ENCODE assay signal across 8 cellular contexts in genomic region chr1:35929730-35930592, GRCh38. TPM values are rescaled to one million over a fixed set of nuclear protein-coding genes. Genes with fewer than 3 reads are reported as not detected.
A peak's percentile ranks its signal among the peaks of the same experiment; 100 is the strongest.
DNase-seq lines count a peak whose midpoint lies in the region; ATAC-seq and TF ChIP-seq lines count a peak whose summit lies in the region.

No MANE protein-coding gene starts in this region.

- H3K9me2 ChIP-seq in Karpas-422 (replicated peaks; ENCODE audit: insufficient read depth, low read length): no peaks in the 10 kb centered on the region

- H3K4me2 ChIP-seq in Karpas-422 (ENCODE audit: low read depth, low read length, poor library complexity, severe bottlenecking): peak overlapping the region; percentile 77

- H3K36me3 ChIP-seq in Karpas-422 (ENCODE audit: insufficient read depth, low read length) (0 out of 2 replicates have a peak, but pooled peaks cover 8% of the 10 kb centered on the region), breast epithelium (no peaks in the 10 kb centered on the region), spleen (no peaks in the 10 kb centered on the region)

- TF ChIP-seq POLR2A in breast epithelium (IDR thresholded peaks at IDR 0.05) (no peak), spleen (IDR thresholded peaks at IDR 0.05) (no peak)

- ATAC-seq in GM19035 (IDR thresholded peaks at IDR 0.05; ENCODE audit: unreplicated experiment) (no peak), GM18861 (IDR thresholded peaks at IDR 0.05; ENCODE audit: unreplicated experiment) (no peak)

- H3K27ac ChIP-seq in Karpas-422 (ENCODE audit: low read length) (peak overlapping the region; percentile 76), breast epithelium (peak overlapping the region; percentile 99 to 100), spleen (peak overlapping the region; percentile 95 to 99 (median 98))

- peaks cover 41% of the 10 kb centered on the region for H3K4me1 ChIP-seq in Karpas-422 (ENCODE audit: low read length)
- H3K4me1 ChIP-seq in breast epithelium: no peaks in the 10 kb centered on the region
- H3K4me1 ChIP-seq in spleen: peaks cover 16 to 49% (median 34%) of the 10 kb centered on the region in 6 donors

- peaks cover 2% of the 10 kb centered on the region for H3K36me3 Mint-ChIP-seq in T-helper 2 cell treated with Interferon-gamma antibody and Interleukin-4, amounts not matched to agents 5 μg/mL and 100 μg/mL, for 36 hours (ENCODE audit: low read depth)

- H3K9me3 Mint-ChIP-seq in T-helper 2 cell treated with Interferon-gamma antibody and Interleukin-4, amounts not matched to agents 5 μg/mL and 100 μg/mL, for 36 hours: no peaks in the 10 kb centered on the region

- peak overlapping the region; percentile 96 for H3K27ac Mint-ChIP-seq in T-helper 2 cell treated with Interferon-gamma antibody and Interleukin-4, amounts not matched to agents 5 μg/mL and 100 μg/mL, for 36 hours

- H4K20me1 ChIP-seq in Karpas-422 (ENCODE audit: insufficient read depth, low read depth, low read length): no peaks in the 10 kb centered on the region

- TF ChIP-seq CTCF in breast epithelium (IDR thresholded peaks at IDR 0.05): no peak
- TF ChIP-seq CTCF in spleen (IDR thresholded peaks at IDR 0.05 in 8 of 11, conservative IDR thresholded peaks at IDR 0.05 in 3 of 11): no peak

- H3K4me3 ChIP-seq in Karpas-422 (ENCODE audit: low read length) (peak overlapping the region; percentile 81), breast epithelium (peak overlapping the region; percentile 87 to 92 (median 88)), spleen (peak overlapping the region; percentile 66 to 87 (median 82))

- H3K4me1 Mint-ChIP-seq in T-helper 2 cell treated with Interferon-gamma antibody and Interleukin-4, amounts not matched to agents 5 μg/mL and 100 μg/mL, for 36 hours (ENCODE audit: low read depth): peaks cover 29% of the 10 kb centered on the region

- H3K4me3 Mint-ChIP-seq in T-helper 2 cell treated with Interferon-gamma antibody and Interleukin-4, amounts not matched to agents 5 μg/mL and 100 μg/mL, for 36 hours: peak overlapping the region; percentile 94

- no peak overlapping the region for H2AFZ ChIP-seq in Karpas-422 (ENCODE audit: low read length)

- H3K27me3 ChIP-seq in Karpas-422 (ENCODE audit: low read length): no peaks in the 10 kb centered on the region
- H3K27me3 ChIP-seq in breast epithelium: no peaks in the 10 kb centered on the region
- no peaks in the 10 kb centered on the region for H3K27me3 ChIP-seq in spleen (replicated peaks in 1 of 7)

- no peaks in the 10 kb centered on the region for H3K9me3 ChIP-seq in Karpas-422 (ENCODE audit: low read length)
- no peaks in the 10 kb centered on the region for H3K9me3 ChIP-seq in breast epithelium
- no peaks in the 10 kb centered on the region for H3K9me3 ChIP-seq in spleen

- peak; percentile 40 for DNase-seq in GDM1 (lab: John Stamatoyannopoulos, UW)
- peak; percentile 82 for DNase-seq in Karpas-422
- DNase-seq in T-helper 2 cell treated with Interferon-gamma antibody and Interleukin-4, amounts not matched to agents 5 μg/mL and 100 μg/mL, for 36 hours (ENCODE audit: low spot score): peak; percentile 22
- DNase-seq in breast epithelium (ENCODE audit: low spot score in 2 of 2): peak in 1 of 2 donors; percentile 37
- DNase-seq in iPS-NIHi7 (ENCODE audit: extremely low spot score): peak; percentile 67
- peak; percentile 76 for DNase-seq in spleen

- peak overlapping the region; percentile 94 for H3K9ac ChIP-seq in Karpas-422 (ENCODE audit: low read length)

- WGBS in spleen, 5 donors: 1 to 3% (median 2%) methylated on average over 15 of the region's 15 CpGs

- H3K79me2 ChIP-seq in Karpas-422 (ENCODE audit: low read length): peaks cover 51% of the 10 kb centered on the region

- no peaks in the 10 kb centered on the region for H3K27me3 Mint-ChIP-seq in T-helper 2 cell treated with Interferon-gamma antibody and Interleukin-4, amounts not matched to agents 5 μg/mL and 100 μg/mL, for 36 hours (ENCODE audit: low read depth)

- intact Hi-C loops in breast epithelium (cut with DNase I; ENCODE audit: low total_unique reads): no loop called here
- intact Hi-C loops in spleen (cut with DNase I; ENCODE audit: low total_unique reads): loop anchor here (10.0 kb wide), 1 partner anchor 45 kb away; the partner anchor contains the start of gene AGO1

RNA-seq across cellular contexts. Expression of gene AGO3, which starts 0.9 kb away (rescaled TPM):
- total RNA-seq in Karpas-422 (2014; rRNA removed; shearing (Covaris generic); ENCODE audit: low replicate concordance): 21.2 and 46.8 TPM in 2 replicates
- total RNA-seq in breast epithelium (10 to 100 TPM; 28.2 TPM), spleen (10 to 100 TPM; 18.6 to 41.1 (median 31.7) TPM)
- polyA plus RNA-seq in spleen: 1 to 10 TPM; 1.5 to 2.8 (median 1.9) TPM

RNA-seq across cellular contexts. Expression of gene AGO1, which starts 47.0 kb away (rescaled TPM):
- 18.7 and 21.4 TPM in 2 replicates for total RNA-seq in Karpas-422 (2014; rRNA removed; shearing (Covaris generic); ENCODE audit: low replicate concordance)
- total RNA-seq in breast epithelium: 10 to 100 TPM; 22.3 to 26.1 (median 23.4) TPM
- total RNA-seq in spleen: 10 to 100 TPM; 27.4 to 38.2 (median 32.4) TPM
- polyA plus RNA-seq in spleen: 1 to 10 TPM; 2.3 to 4.3 (median 2.9) TPM
